In genomic region chr21:38938343-38938742, GRCh38 we compare ENCODE assay signal across 9 cellular contexts.
DNase-seq lines count a peak whose midpoint lies in the region; ATAC-seq and TF ChIP-seq lines count a peak whose summit lies in the region.
"Had no signal": no experiment of that assay in that cellular context is flagged by ENCODE, and none has a peak within 500 bp of the region (broad histone marks: within the 10 kb centered on the region; RNA-seq: fewer than 3 reads in every experiment).

No MANE protein-coding gene starts in this region.

- TF ChIP-seq EP300 in transverse colon (IDR thresholded peaks at IDR 0.05; ENCODE audit: low read depth) = no peak

- WGBS in iPS DF 6.9 (ENCODE audit: insufficient coverage, insufficient read length) = no CpG with 5 or more reads among the region's 7 CpGs
- 63% methylated on average over 7 of the region's 7 CpGs; no CpG with 5 or more reads in 1 of the 2 donors for WGBS in transverse colon (ENCODE audit: low coverage in 1 of 2), 2 donors
- 65 to 71% methylated on average over 7 of the region's 7 CpGs for WGBS in heart right ventricle, 2 donors

- no peak for TF ChIP-seq POLR2A in transverse colon (IDR thresholded peaks at IDR 0.05)

- no peaks in the 10 kb centered on the region for H3K36me3 ChIP-seq in KOPT-K1 (ENCODE audit: insufficient read depth, low read length)
- no peaks in the 10 kb centered on the region for H3K36me3 ChIP-seq in iPS DF 6.9 (ENCODE audit: control insufficient read depth, insufficient read depth, low read length)
- no peaks in the 10 kb centered on the region for H3K36me3 ChIP-seq in transverse colon
- H3K36me3 ChIP-seq in heart right ventricle = no peaks in the 10 kb centered on the region

- H3K27me3 ChIP-seq in iPS DF 6.9 (ENCODE audit: control insufficient read depth, insufficient read depth, low read length) (no peaks in the 10 kb centered on the region), transverse colon (no peaks in the 10 kb centered on the region), heart right ventricle (no peaks in the 10 kb centered on the region)

- in situ Hi-C loops in transverse colon (cut with MboI; ENCODE audit: low pct_ligation_motif_present in 1 of 4, low pct_unique_long_range_greater_than_20kb in 1 of 4, low sequenced_read_pairs in 3 of 4) = no loop called here

- H3K4me3 ChIP-seq in iPS DF 6.9 (ENCODE audit: low read length) (no peak overlapping the region), transverse colon (no peak overlapping the region), heart right ventricle (no peak overlapping the region)

- TF ChIP-seq CTCF in transverse colon (IDR thresholded peaks at IDR 0.05) (no peak), heart right ventricle (IDR thresholded peaks at IDR 0.05) (no peak)

- H3K27ac ChIP-seq in KOPT-K1 (ENCODE audit: low read depth, low read length, poor library complexity, severe bottlenecking) = peak overlapping the region; percentile 87
- H3K27ac ChIP-seq in iPS DF 6.9 (ENCODE audit: low read length) = no peak overlapping the region
- H3K27ac ChIP-seq in transverse colon = no peak overlapping the region
- H3K27ac ChIP-seq in heart right ventricle = no peak overlapping the region

- peak; percentile 50 for DNase-seq in DMS53 treated with DMSO at 0.1 percent for 48 hours (lab: John Stamatoyannopoulos, UW; ENCODE audit: unreplicated experiment)
- DNase-seq in RPMI7951 (ENCODE audit: low read depth) = peak; percentile 64
- DNase-seq in iPS DF 6.9 (ENCODE audit: low read depth, low spot score) = peak; percentile 16
- no peak for DNase-seq in transverse colon
- no peak for DNase-seq in Right ventricle myocardium superior
- DNase-seq in stimulated activated CD4-positive, alpha-beta T cell treated with anti-CD3 and anti-CD28 coated beads, Interleukin-2, amount 100 ng/mL, for 24 hours = no peak
- DNase-seq in heart right ventricle = no peak
- DNase-seq: activated CD8-positive, alpha-beta memory T cell treated with anti-CD3 and anti-CD28 coated beads, Interleukin-2, amount 50 U/mL, for 48 hours had no signal

- H3K4me1 ChIP-seq in iPS DF 6.9 (ENCODE audit: control insufficient read depth, insufficient read depth, low read length) = no peaks in the 10 kb centered on the region
- H3K4me1 ChIP-seq in transverse colon = no peaks in the 10 kb centered on the region
- H3K4me1 ChIP-seq in heart right ventricle = peaks cover 0 to 11% (median 0%) of the 10 kb centered on the region in 9 donors

- H3K9me3 ChIP-seq in KOPT-K1 (ENCODE audit: insufficient read depth, low read length, poor library complexity, severe bottlenecking) (peaks cover 28% of the 10 kb centered on the region), iPS DF 6.9 (ENCODE audit: control insufficient read depth, insufficient read depth, low read length) (no peaks in the 10 kb centered on the region), transverse colon (no peaks in the 10 kb centered on the region), heart right ventricle (no peaks in the 10 kb centered on the region)

- intact Hi-C loops in transverse colon (cut with DNase I; ENCODE audit: low total_unique reads) = no loop called here
- intact Hi-C loops in Right ventricle myocardium superior (cut with DNase I) = no loop called here
- intact Hi-C loops in heart right ventricle (cut with DNase I) = no loop called here

- ATAC-seq in Right ventricle myocardium superior (ENCODE audit: poor library complexity) (no peak), heart right ventricle (no peak)

Comparison
In these comparisons a context has a peak if more than half of its experiments do, and no peak if none do; other contexts are left out.
1. DNase-seq: peak in DMS53 treated with DMSO at 0.1 percent for 48 hours (single experiment), RPMI7951 (single experiment) and iPS DF 6.9 (single experiment); none in transverse colon (single experiment), Right ventricle myocardium superior (single experiment), stimulated activated CD4-positive, alpha-beta T cell treated with anti-CD3 and anti-CD28 coated beads, Interleukin-2, amount 100 ng/mL, for 24 hours (0 of 2) and heart right ventricle (0 of 2).